Comparison of ENCODE assay signal across 8 cellular contexts in genomic region chr10:29403208-29403607, GRCh38.
"Had no signal": no experiment of that assay in that cellular context is flagged by ENCODE, and none has a peak within 500 bp of the region (broad histone marks: within the 10 kb centered on the region; RNA-seq: fewer than 3 reads in every experiment).

No MANE protein-coding gene starts in this region.

- DNase-seq: GDM1, GF-D8 had no signal

- H3K4me3 ChIP-seq: GM12878 had no signal

- ATAC-seq: GM12878 had no signal

- FAIRE-seq: G401.6, GM12878, GM12891, GM12892, GM18507, GM19239 had no signal
